8 cellular contexts compared by ENCODE assay signal in genomic region chr17:79741751-79742588, GRCh38. TPM values are rescaled to one million over a fixed set of nuclear protein-coding genes. Genes with fewer than 3 reads are reported as not detected.
DNase-seq lines count a peak whose midpoint lies in the region; ATAC-seq and TF ChIP-seq lines count a peak whose summit lies in the region.

No MANE protein-coding gene starts in this region.

- H3K27me3 ChIP-seq in adipocyte (replicated peaks; ENCODE audit: control insufficient read depth, insufficient read depth, low read length) (peaks cover 84% of the 10 kb centered on the region), right atrium auricular region (peaks cover under 1 to 12% of the 10 kb centered on the region in 2 donors), psoas muscle (ENCODE audit: insufficient read depth in 3 of 3, low read length in 2 of 3) (peaks cover 0 to 68% (median 13%) of the 10 kb centered on the region in 3 donors)

- WGBS in psoas muscle, 3 donors, result 7 to 9% (median 8%) methylated on average over 49 to 53 of the region's 53 CpGs

- ATAC-seq in psoas muscle (peak; percentile 69 to 90 (median 75)), HG03457 (IDR thresholded peaks at IDR 0.05; ENCODE audit: unreplicated experiment) (no peak)

- DNase-seq in Daoy (ENCODE audit: low read depth), result peak; percentile 73
- DNase-seq in NAMALWA (ENCODE audit: low spot score), result peak; percentile 80
- peak; percentile 60 for DNase-seq in SW480 (ENCODE audit: low spot score)
- peak; percentile 82 for DNase-seq in adipocyte (ENCODE audit: low read depth)
- peak; percentile 64 for DNase-seq in right atrium auricular region (ENCODE audit: low spot score)
- DNase-seq in psoas muscle, result peak; percentile 73 to 83
- no peak for DNase-seq in cortex of kidney (lab: John Stamatoyannopoulos, UW)

- TF ChIP-seq CTCF in right atrium auricular region (IDR thresholded peaks at IDR 0.05), result peak; percentile 96 to 99
- TF ChIP-seq CTCF in psoas muscle (IDR thresholded peaks at IDR 0.05), result peak; percentile 87

- H3K4me1 ChIP-seq in adipocyte (ENCODE audit: control insufficient read depth, insufficient read depth, low read length) (no peaks in the 10 kb centered on the region), right atrium auricular region (peaks cover 0 to 12% of the 10 kb centered on the region in 2 donors), psoas muscle (no peaks in the 10 kb centered on the region)

- H3K36me3 ChIP-seq in adipocyte (ENCODE audit: control insufficient read depth, insufficient read depth, low read length, severe bottlenecking) (no peaks in the 10 kb centered on the region), right atrium auricular region (no peaks in the 10 kb centered on the region), psoas muscle (ENCODE audit: insufficient read depth in 1 of 2, low read depth in 1 of 2) (no peaks in the 10 kb centered on the region)

- intact Hi-C loops in psoas muscle (cut with DNase I), result loop anchor here (2.0 to 5.0 kb wide), 2 partner anchors 249 to 250 kb away; no protein-coding TSS in a partner anchor

- H3K9me3 ChIP-seq in adipocyte (ENCODE audit: control insufficient read depth, low read length) (no peaks in the 10 kb centered on the region), right atrium auricular region (no peaks in the 10 kb centered on the region), psoas muscle (no peaks in the 10 kb centered on the region)

- H3K4me3 ChIP-seq in adipocyte (ENCODE audit: low read length), result no peak overlapping the region
- H3K4me3 ChIP-seq in right atrium auricular region, result peak overlapping the region in 1 of 2 donors; percentile 18
- H3K4me3 ChIP-seq in psoas muscle, result no peak overlapping the region

- H3K27ac ChIP-seq in right atrium auricular region, result no peak overlapping the region
- H3K27ac ChIP-seq in psoas muscle, result no peak overlapping the region

- no peak overlapping the region for H3K9ac ChIP-seq in adipocyte (ENCODE audit: low read length)

RNA-seq across cellular contexts. Expression of gene ENPP7, which starts 11.2 kb away (rescaled TPM):
- not detected in 2 replicates for total RNA-seq in Daoy (2014; rRNA removed; shearing (Covaris generic))
- total RNA-seq in right atrium auricular region (not detected), psoas muscle (not detected)
- polyA plus RNA-seq in psoas muscle, result under 1 TPM in 2 of 3 donors, not detected in 1; 0.04 to 0.10 TPM

RNA-seq across cellular contexts. Expression of gene CBX2, which starts 36.0 kb away (rescaled TPM):
- 15.2 and 18.3 TPM in 2 replicates for total RNA-seq in Daoy (2014; rRNA removed; shearing (Covaris generic))
- total RNA-seq in right atrium auricular region (1 to 10 TPM; 1.0 to 1.7 TPM), psoas muscle (1 to 10 TPM in 2 of 4 donors, under 1 TPM in 2; 0.40 to 2.3 (median 0.79) TPM)
- 1 to 10 TPM in 1 of 3 donors, under 1 TPM in 2; 0.44 to 1.0 (median 0.51) TPM for polyA plus RNA-seq in psoas muscle

RNA-seq across cellular contexts. Expression of gene CBX8, which starts 54.9 kb away (rescaled TPM):
- 4.5 and 4.9 TPM in 2 replicates for total RNA-seq in Daoy (2014; rRNA removed; shearing (Covaris generic))
- total RNA-seq in right atrium auricular region (1 to 10 TPM; 2.7 to 3.0 TPM), psoas muscle (1 to 10 TPM in 3 of 4 donors, under 1 TPM in 1; 0.40 to 3.3 (median 1.2) TPM)
- polyA plus RNA-seq in psoas muscle, result 1 to 10 TPM; 1.3 to 3.5 (median 1.3) TPM
